21 cellular contexts compared by ENCODE assay signal in genomic region chr1:151860504-151861187, GRCh38. TPM values are rescaled to one million over a fixed set of nuclear protein-coding genes. Genes with fewer than 3 reads are reported as not detected.
"Had no signal": no experiment of that assay in that cellular context is flagged by ENCODE, and none has a peak within 500 bp of the region (broad histone marks: within the 10 kb centered on the region; RNA-seq: fewer than 3 reads in every experiment).

No MANE protein-coding gene starts in this region.

- H3K27me3 Mint-ChIP-seq: stimulated activated naive CD8-positive, alpha-beta T cell treated with anti-CD3 and anti-CD28 coated beads, Interleukin-15, Interleukin-2, amounts not matched to agents 100 ng/mL and 50 ng/mL, for 24 hours had no signal

- H3K27ac ChIP-seq: heart right ventricle, lower lobe of right lung, upper lobe of right lung had no signal

- H3K27me3 ChIP-seq: heart right ventricle, upper lobe of right lung had no signal

- H3K36me3 Mint-ChIP-seq: brain, natural killer cell had no signal

- H3K4me1 ChIP-seq: lower lobe of right lung, upper lobe of right lung had no signal

- H3K9me3 ChIP-seq: heart right ventricle, lower lobe of right lung, mucosa of descending colon, upper lobe of right lung had no signal

- H3K4me3 ChIP-seq: heart right ventricle, lower lobe of right lung, mucosa of descending colon, smooth muscle cell, upper lobe of right lung had no signal

- H3K4me2 ChIP-seq: smooth muscle cell had no signal

- H3K36me3 ChIP-seq: heart right ventricle, lower lobe of right lung, upper lobe of right lung had no signal

- H3K4me3 Mint-ChIP-seq: activated B cell treated with CpG ODN at 0.5 μM for 24 hours; brain; natural killer cell; stimulated activated naive CD8-positive, alpha-beta T cell treated with anti-CD3 and anti-CD28 coated beads, Interleukin-15, Interleukin-2, amounts not matched to agents 100 ng/mL and 50 ng/mL, for 24 hours; T-helper 1 cell treated with Interleukin-12 subunit alpha and Interleukin-12 subunit beta and Interleukin-4 antibody, amounts not matched to agents 30 μg/mL and 1 μg/mL, for 36 hours had no signal

- H3K27ac Mint-ChIP-seq: activated B cell treated with CpG ODN at 0.5 μM for 24 hours; brain; natural killer cell; stimulated activated naive CD8-positive, alpha-beta T cell treated with anti-CD3 and anti-CD28 coated beads, Interleukin-15, Interleukin-2, amounts not matched to agents 100 ng/mL and 50 ng/mL, for 24 hours; T-helper 1 cell treated with Interleukin-12 subunit alpha and Interleukin-12 subunit beta and Interleukin-4 antibody, amounts not matched to agents 30 μg/mL and 1 μg/mL, for 36 hours had no signal

- H3K9me3 Mint-ChIP-seq: activated B cell treated with CpG ODN at 0.5 μM for 24 hours; brain; natural killer cell; stimulated activated naive CD8-positive, alpha-beta T cell treated with anti-CD3 and anti-CD28 coated beads, Interleukin-15, Interleukin-2, amounts not matched to agents 100 ng/mL and 50 ng/mL, for 24 hours; T-helper 1 cell treated with Interleukin-12 subunit alpha and Interleukin-12 subunit beta and Interleukin-4 antibody, amounts not matched to agents 30 μg/mL and 1 μg/mL, for 36 hours had no signal

- ATAC-seq: left cardiac atrium, lower lobe of right lung, mucosa of descending colon, natural killer cell, right cardiac atrium, upper lobe of right lung had no signal

- H3K4me1 Mint-ChIP-seq: natural killer cell had no signal

- DNase-seq: activated B cell treated with CpG ODN at 0.5 μM for 24 hours; activated CD4-positive, alpha-beta T cell treated with anti-CD3 and anti-CD28 coated beads, Interleukin-2, amount 50 U/mL, for 1 hour; activated naive CD4-positive, alpha-beta T cell treated with anti-CD3 and anti-CD28 coated beads, Interleukin-2, amount 50 U/mL, for 16 hours; activated T-cell treated with anti-CD3 and anti-CD28 coated beads, Interleukin-2, amount 50 U/mL, for 1 hour; heart right ventricle; left cardiac atrium; lower lobe of right lung; mucosa of descending colon; natural killer cell; nucleus accumbens; right cardiac atrium; upper lobe of right lung had no signal

RNA-seq across cellular contexts. Expression of gene THEM5, which starts 7.1 kb away (rescaled TPM):
- total RNA-seq: activated B cell treated with CpG ODN at 0.5 μM for 24 hours, dermis microvascular lymphatic vessel endothelial cell, fibroblast of lung, frontal cortex, left cardiac atrium, lower lobe of right lung, mucosa of descending colon, progenitor cell of endocrine pancreas, temporal lobe, upper lobe of right lung had no signal
- polyA plus RNA-seq: fibroblast of lung, heart right ventricle had no signal

RNA-seq across cellular contexts. Expression of gene C2CD4D, which starts 21.0 kb away (rescaled TPM):
- total RNA-seq: activated B cell treated with CpG ODN at 0.5 μM for 24 hours, fibroblast of lung, heart right ventricle, left cardiac atrium, smooth muscle cell, temporal lobe had no signal
- polyA plus RNA-seq: fibroblast of lung, smooth muscle cell had no signal

RNA-seq across cellular contexts. Expression of gene RORC, which starts 29.0 kb away (rescaled TPM):
- total RNA-seq: dermis microvascular lymphatic vessel endothelial cell, progenitor cell of endocrine pancreas, smooth muscle cell had no signal
- polyA plus RNA-seq: fibroblast of lung, smooth muscle cell had no signal

RNA-seq across cellular contexts. Expression of gene LINGO4, which starts 55.4 kb away (rescaled TPM):
- total RNA-seq: activated B cell treated with CpG ODN at 0.5 μM for 24 hours, dermis microvascular lymphatic vessel endothelial cell, fibroblast of lung, frontal cortex, natural killer cell, progenitor cell of endocrine pancreas, smooth muscle cell, temporal lobe had no signal
- polyA plus RNA-seq: fibroblast of lung, smooth muscle cell had no signal
